32 cellular contexts compared by ENCODE assay signal in genomic region chr5:172193872-172194271, GRCh38. TPM values are rescaled to one million over a fixed set of nuclear protein-coding genes. Genes with fewer than 3 reads are reported as not detected.
"Had no signal": no experiment of that assay in that cellular context is flagged by ENCODE, and none has a peak within 500 bp of the region (broad histone marks: within the 10 kb centered on the region; RNA-seq: fewer than 3 reads in every experiment).

Gene EFCAB9, plus strand, starts transcription at chr5:172194172. Its CDS starts 1 bp downstream, at chr5:172194173.

- H3K27ac ChIP-seq: left ventricle myocardium inferior, pancreas, prostate gland, sigmoid colon, testis, thyroid gland, transverse colon, upper lobe of left lung, vagina had no signal

- H3K27me3 ChIP-seq: pancreas, sigmoid colon, testis, thyroid gland, transverse colon, upper lobe of left lung, vagina had no signal

- H3K36me3 ChIP-seq: left ventricle myocardium inferior, pancreas, prostate gland, sigmoid colon, thyroid gland, transverse colon, upper lobe of left lung, vagina had no signal

- FAIRE-seq: pancreas, small intestine had no signal

- H3K4me1 ChIP-seq: left ventricle myocardium inferior, pancreas, prostate gland, testis, thyroid gland, upper lobe of left lung, vagina had no signal

- DNase-seq: left ventricle myocardium inferior; mesendoderm; naive B cell; natural killer cell; nephron progenitor cell; nucleus accumbens; pancreas; posterior cingulate gyrus; retina; right cardiac atrium; sigmoid colon; small intestine; stimulated activated CD4-positive, alpha-beta T cell treated with anti-CD3 and anti-CD28 coated beads, Interleukin-1b, Interleukin-23, amount 100 ng/mL, for 48 hours; stimulated activated CD4-positive, alpha-beta T cell treated with anti-CD3 and anti-CD28 coated beads, Interleukin-2, amount 100 ng/mL, for 48 hours; stimulated activated CD4-positive, alpha-beta T cell treated with anti-CD3 and anti-CD28 coated beads, Interleukin-4, amount 100 ng/mL, for 4 hours; stimulated activated CD8-positive, alpha-beta memory T cell treated with anti-CD3 and anti-CD28 coated beads, Interleukin-4, amount 100 ng/mL, for 48 hours; stimulated activated naive CD4-positive, alpha-beta T cell treated with Interleukin-2 at 50 U/mL for 16 hours; stimulated activated naive CD8-positive, alpha-beta T cell treated with anti-CD3 and anti-CD28 coated beads, Interleukin-15, amount 100 ng/mL, for 72 hours; testis; thyroid gland; transverse colon; upper lobe of left lung had no signal

- ATAC-seq: natural killer cell; pancreas; right cardiac atrium; stimulated activated memory B cell treated with anti-CD40 and anti-IgM and Interleukin-4, amounts not matched to agents 10 μg/mL and 1 μg/mL and 100 μg/mL, for 72 hours; stimulated activated naive CD8-positive, alpha-beta T cell treated with anti-CD3 and anti-CD28 coated beads, Interleukin-15, amount 100 ng/mL, for 72 hours had no signal

- H3K9me3 ChIP-seq: left ventricle myocardium inferior, pancreas, prostate gland, sigmoid colon, testis, thyroid gland, transverse colon, upper lobe of left lung, vagina had no signal

- H3K4me3 ChIP-seq: left ventricle myocardium inferior, lung, pancreas, prostate gland, sigmoid colon, testis, thyroid gland, transverse colon, upper lobe of left lung, vagina had no signal

RNA-seq across cellular contexts. Expression of gene EFCAB9, which starts in this region (rescaled TPM):
- total RNA-seq: kidney epithelial cell, left ventricle myocardium inferior, lower leg skin, lung, mesothelial cell of epicardium, mononuclear cell, natural killer cell, osteoblast, pancreas, prostate gland, right cardiac atrium, sigmoid colon, thyroid gland, transverse colon, upper lobe of left lung, urinary bladder, vagina had no signal
- polyA plus RNA-seq: lung, pancreas, right cardiac atrium, sigmoid colon, small intestine, urinary bladder had no signal
